Comparison of ENCODE assay signal across 1 cellular context in the genomic region with DNA sequence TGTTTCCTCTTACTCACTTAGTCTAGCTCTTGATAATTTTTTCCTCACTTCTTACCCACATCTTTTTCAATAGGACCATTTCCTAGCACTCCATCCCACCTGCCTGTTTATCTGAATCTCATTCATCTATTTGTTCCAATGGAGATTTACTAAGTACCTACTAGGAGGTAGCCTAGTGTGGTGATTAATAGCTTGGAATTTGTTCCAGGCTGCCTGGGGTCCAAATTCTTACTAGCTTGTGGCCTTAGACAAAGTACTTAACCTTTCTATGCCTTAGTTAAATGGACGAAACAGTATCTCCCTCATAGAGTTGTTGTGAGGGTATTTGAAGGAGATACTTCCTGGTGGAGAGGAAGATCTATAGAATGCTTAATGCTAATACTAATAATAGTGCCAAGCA.
TF ChIP-seq lines count a peak whose summit lies in the region.

No MANE protein-coding gene starts in this region.

TF ChIP-seq in GM12878, 131 proteins besides CTCF, POLR2A, EP300 and RAD21 (continued from another document):
- TF ChIP-seq RCOR1 (conservative IDR thresholded peaks at IDR 0.05; ENCODE audit: low read depth, low read length) (no peak), TCF12 (IDR thresholded peaks at IDR 0.05; ENCODE audit: low read depth, low read length) (no peak), NFYA (IDR thresholded peaks at IDR 0.05; ENCODE audit: borderline replicate concordance, low read depth, low read length) (no peak), YBX1 (IDR thresholded peaks at IDR 0.05) (no peak), CREM (IDR thresholded peaks at IDR 0.05; ENCODE audit: low read depth) (no peak), PAX5 (IDR thresholded peaks at IDR 0.05; ENCODE audit: borderline replicate concordance, low read depth, low read length) (no peak), MEF2B (IDR thresholded peaks at IDR 0.05; ENCODE audit: partially characterized antibody, poor library complexity, severe bottlenecking) (no peak), ZSCAN29 (IDR thresholded peaks at IDR 0.05) (no peak)
- TF ChIP-seq, protein P1, sequence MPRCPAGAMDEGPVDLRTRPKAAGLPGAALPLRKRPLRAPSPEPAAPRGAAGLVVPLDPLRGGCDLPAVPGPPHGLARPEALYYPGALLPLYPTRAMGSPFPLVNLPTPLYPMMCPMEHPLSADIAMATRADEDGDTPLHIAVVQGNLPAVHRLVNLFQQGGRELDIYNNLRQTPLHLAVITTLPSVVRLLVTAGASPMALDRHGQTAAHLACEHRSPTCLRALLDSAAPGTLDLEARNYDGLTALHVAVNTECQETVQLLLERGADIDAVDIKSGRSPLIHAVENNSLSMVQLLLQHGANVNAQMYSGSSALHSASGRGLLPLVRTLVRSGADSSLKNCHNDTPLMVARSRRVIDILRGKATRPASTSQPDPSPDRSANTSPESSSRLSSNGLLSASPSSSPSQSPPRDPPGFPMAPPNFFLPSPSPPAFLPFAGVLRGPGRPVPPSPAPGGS (IDR thresholded peaks at IDR 0.05; ENCODE audit: borderline replicate concordance, insufficient read depth, low read depth, low read length, poor library complexity, severe bottlenecking) = no peak
- TF ChIP-seq, protein P2, sequence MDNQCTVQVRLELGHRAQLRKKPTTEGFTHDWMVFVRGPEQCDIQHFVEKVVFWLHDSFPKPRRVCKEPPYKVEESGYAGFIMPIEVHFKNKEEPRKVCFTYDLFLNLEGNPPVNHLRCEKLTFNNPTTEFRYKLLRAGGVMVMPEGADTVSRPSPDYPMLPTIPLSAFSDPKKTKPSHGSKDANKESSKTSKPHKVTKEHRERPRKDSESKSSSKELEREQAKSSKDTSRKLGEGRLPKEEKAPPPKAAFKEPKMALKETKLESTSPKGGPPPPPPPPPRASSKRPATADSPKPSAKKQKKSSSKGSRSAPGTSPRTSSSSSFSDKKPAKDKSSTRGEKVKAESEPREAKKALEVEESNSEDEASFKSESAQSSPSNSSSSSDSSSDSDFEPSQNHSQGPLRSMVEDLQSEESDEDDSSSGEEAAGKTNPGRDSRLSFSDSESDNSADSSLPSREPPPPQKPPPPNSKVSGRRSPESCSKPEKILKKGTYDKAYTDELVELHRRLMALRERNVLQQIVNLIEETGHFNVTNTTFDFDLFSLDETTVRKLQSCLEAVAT (IDR thresholded peaks at IDR 0.05) = no peak
- TF ChIP-seq, protein P3, sequence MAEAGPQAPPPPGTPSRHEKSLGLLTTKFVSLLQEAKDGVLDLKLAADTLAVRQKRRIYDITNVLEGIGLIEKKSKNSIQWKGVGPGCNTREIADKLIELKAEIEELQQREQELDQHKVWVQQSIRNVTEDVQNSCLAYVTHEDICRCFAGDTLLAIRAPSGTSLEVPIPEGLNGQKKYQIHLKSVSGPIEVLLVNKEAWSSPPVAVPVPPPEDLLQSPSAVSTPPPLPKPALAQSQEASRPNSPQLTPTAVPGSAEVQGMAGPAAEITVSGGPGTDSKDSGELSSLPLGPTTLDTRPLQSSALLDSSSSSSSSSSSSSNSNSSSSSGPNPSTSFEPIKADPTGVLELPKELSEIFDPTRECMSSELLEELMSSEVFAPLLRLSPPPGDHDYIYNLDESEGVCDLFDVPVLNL (IDR thresholded peaks at IDR 0.05; ENCODE audit: low read depth, low read length) = no peak
- TF ChIP-seq, protein P4, sequence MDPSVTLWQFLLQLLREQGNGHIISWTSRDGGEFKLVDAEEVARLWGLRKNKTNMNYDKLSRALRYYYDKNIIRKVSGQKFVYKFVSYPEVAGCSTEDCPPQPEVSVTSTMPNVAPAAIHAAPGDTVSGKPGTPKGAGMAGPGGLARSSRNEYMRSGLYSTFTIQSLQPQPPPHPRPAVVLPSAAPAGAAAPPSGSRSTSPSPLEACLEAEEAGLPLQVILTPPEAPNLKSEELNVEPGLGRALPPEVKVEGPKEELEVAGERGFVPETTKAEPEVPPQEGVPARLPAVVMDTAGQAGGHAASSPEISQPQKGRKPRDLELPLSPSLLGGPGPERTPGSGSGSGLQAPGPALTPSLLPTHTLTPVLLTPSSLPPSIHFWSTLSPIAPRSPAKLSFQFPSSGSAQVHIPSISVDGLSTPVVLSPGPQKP (IDR thresholded peaks at IDR 0.05; ENCODE audit: low read depth, low read length) = no peak
